ENCODE assay signal across 19 cellular contexts in the genomic region with DNA sequence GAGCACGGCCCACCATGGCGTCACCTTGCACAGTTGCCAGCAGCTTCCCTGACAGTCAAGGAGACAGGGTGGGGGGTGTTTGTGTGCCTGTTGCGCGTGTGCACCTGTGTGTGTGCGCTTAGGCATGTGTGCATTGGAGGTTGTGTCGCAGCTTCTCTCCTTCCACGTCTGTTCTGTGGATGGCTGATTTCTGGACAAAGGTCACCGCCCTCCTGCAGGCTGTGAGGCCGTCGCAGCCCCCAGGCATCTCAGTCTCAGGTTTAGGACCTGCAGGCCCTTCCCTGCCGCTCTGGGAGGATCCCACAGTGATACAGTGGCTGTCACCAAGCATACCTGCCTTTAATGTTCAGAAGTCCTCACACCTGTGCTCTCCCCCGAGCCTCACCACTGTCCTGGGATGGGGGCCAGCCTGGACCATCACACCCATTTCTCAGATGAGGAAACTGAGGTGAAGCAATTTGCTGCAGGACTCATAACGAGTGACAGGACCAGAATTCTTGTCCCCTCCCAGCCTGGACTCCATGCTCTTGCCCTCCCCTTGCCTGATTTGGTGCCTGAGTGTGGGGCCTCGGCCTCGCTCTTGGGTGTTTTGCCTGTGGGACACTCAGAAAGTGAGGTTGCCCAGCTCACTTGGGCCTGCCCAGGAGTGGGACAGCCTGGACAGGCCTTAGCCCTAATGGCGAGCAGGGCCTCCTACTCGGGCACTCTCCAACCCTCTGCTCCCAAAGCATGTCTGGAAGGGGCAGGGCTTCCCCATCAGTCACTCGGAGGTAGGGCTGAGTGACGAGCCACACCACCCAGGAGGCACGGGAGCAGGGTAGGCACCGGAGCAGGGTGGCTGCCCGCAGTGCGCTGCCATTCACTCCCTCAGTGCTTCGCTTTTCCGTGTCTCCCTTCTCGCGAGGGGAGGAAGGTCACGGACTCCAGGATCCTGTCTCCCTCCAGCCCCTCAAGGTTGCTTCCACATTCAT. TPM values are rescaled to one million over a fixed set of nuclear protein-coding genes. Genes with fewer than 3 reads are reported as not detected.
DNase-seq lines count a peak whose midpoint lies in the region; ATAC-seq, FAIRE-seq and TF ChIP-seq lines count a peak whose summit lies in the region.
"Had no signal": no experiment of that assay in that cellular context is flagged by ENCODE, and none has a peak within 500 bp of the region (broad histone marks: within the 10 kb centered on the region; RNA-seq: fewer than 3 reads in every experiment).

No MANE protein-coding gene starts in this region.

- TF ChIP-seq CTCF in cardiac muscle cell (IDR thresholded peaks at IDR 0.05; ENCODE audit: low read depth, low read length) (no peak), Panc1 (IDR thresholded peaks at IDR 0.05) (no peak), kidney (IDR thresholded peaks at IDR 0.05; ENCODE audit: borderline replicate concordance, extremely low read depth, insufficient read depth) (no peak), gastrocnemius medialis (IDR thresholded peaks at IDR 0.05 in 4 of 5, conservative IDR thresholded peaks at IDR 0.05 in 1 of 5) (no peak)

- intact Hi-C loops in Right ventricle myocardium superior (cut with DNase I) = no loop called here
- intact Hi-C loops in Panc1 (cut with micrococcal nuclease; ENCODE audit: unreplicated experiment) = no loop called here
- intact Hi-C loops in kidney (cut with DNase I) = no loop called here
- intact Hi-C loops in gastrocnemius medialis (cut with DNase I; ENCODE audit: low total_unique reads) = no loop called here

- H3K27ac ChIP-seq in cardiac muscle cell (peak overlapping the region; percentile 34), Panc1 (ENCODE audit: low read length) (no peak overlapping the region), kidney (ENCODE audit: low read depth in 2 of 2, low read length in 2 of 2) (no peak overlapping the region), gastrocnemius medialis (peak overlapping the region; percentile 99)
- H3K27ac ChIP-seq: KMS-11 had no signal

- no peak for TF ChIP-seq POLR2A in gastrocnemius medialis (IDR thresholded peaks at IDR 0.05)

- no peak for FAIRE-seq in kidney (lab: Jason Lieb, UNC)
- FAIRE-seq: GM12892, H54 had no signal

- DNase-seq in cardiac muscle cell (ENCODE audit: low read depth in 1 of 2, low spot score in 1 of 2) (no peak), Right ventricle myocardium superior (no peak), Panc1 (ENCODE audit: low read depth, low spot score) (no peak), kidney (peak; percentile 48), gastrocnemius medialis (peak in 1 of 2 donors; percentile 31), SHP77 (lab: John Stamatoyannopoulos, UW) (no peak), DMS153 treated with DMSO at 0.1 percent for 48 hours (lab: John Stamatoyannopoulos, UW; ENCODE audit: unreplicated experiment) (no peak)
- DNase-seq: BE2C; CD4-positive, alpha-beta memory T cell; DMS153; HFFc6; NCI-H1436; NCI-H1930; NCI-H345; NCI-H524 treated with DMSO at 0.1 percent for 48 hours had no signal

- BruUV-seq in Panc1 (replicated peaks; lab: Mats Ljungman, UMichigan) = no TSS peak

- H3K4me1 ChIP-seq in cardiac muscle cell (ENCODE audit: low read depth) (no peaks in the 10 kb centered on the region), Panc1 (ENCODE audit: control insufficient read depth, insufficient read depth, low read length) (no peaks in the 10 kb centered on the region), kidney (ENCODE audit: control insufficient read depth in 1 of 2, insufficient read depth in 1 of 2, low read depth in 1 of 2, low read length in 2 of 2) (peaks cover 0 to 4% of the 10 kb centered on the region in 2 donors), gastrocnemius medialis (peaks cover 68 to 85% of the 10 kb centered on the region in 2 donors)
- H3K4me1 ChIP-seq: BE2C had no signal

- H3K27me3 ChIP-seq in cardiac muscle cell (no peaks in the 10 kb centered on the region), Panc1 (ENCODE audit: control insufficient read depth, insufficient read depth, low read length) (no peaks in the 10 kb centered on the region), gastrocnemius medialis (no peaks in the 10 kb centered on the region)
- H3K27me3 ChIP-seq: BE2C had no signal

- H3K9ac ChIP-seq in kidney (ENCODE audit: low read length in 2 of 2) = no peak overlapping the region
- H3K9ac ChIP-seq: KMS-11 had no signal

- H3K9me3 ChIP-seq in cardiac muscle cell (ENCODE audit: low read depth) = no peaks in the 10 kb centered on the region
- H3K9me3 ChIP-seq in Panc1 (ENCODE audit: control insufficient read depth, insufficient read depth, low read depth, low read length) = no peaks in the 10 kb centered on the region
- no peaks in the 10 kb centered on the region for H3K9me3 ChIP-seq in kidney (ENCODE audit: control insufficient read depth in 1 of 2, low read length in 2 of 2)
- no peaks in the 10 kb centered on the region for H3K9me3 ChIP-seq in gastrocnemius medialis
- H3K9me3 ChIP-seq: BE2C had no signal

- no peak for ATAC-seq in Right ventricle myocardium superior (ENCODE audit: poor library complexity)
- 0 out of 2 replicates have a peak, but pooled peaks have one; percentile 23 for ATAC-seq in Panc1
- ATAC-seq in gastrocnemius medialis = no peak
- ATAC-seq in GM21515 (IDR thresholded peaks at IDR 0.05; ENCODE audit: unreplicated experiment) = no peak

- POLR2A ChIA-PET in Panc1 (lab: Charles Lee) = interaction anchor here (0.7 kb wide), 1 partner anchor 9 kb away, joined by 3 read pairs; no protein-coding TSS in a partner anchor

- CTCF ChIA-PET in Panc1 (lab: Charles Lee) = no interaction called here

- H3K36me3 ChIP-seq in cardiac muscle cell = no peaks in the 10 kb centered on the region
- H3K36me3 ChIP-seq in Panc1 (ENCODE audit: control insufficient read depth, insufficient read depth, low read length) = no peaks in the 10 kb centered on the region
- peaks cover 0 to 4% of the 10 kb centered on the region in 2 donors for H3K36me3 ChIP-seq in kidney (ENCODE audit: control insufficient read depth in 1 of 2, insufficient read depth in 2 of 2, low read length in 2 of 2)
- H3K36me3 ChIP-seq in gastrocnemius medialis = peaks cover 0 to 18% of the 10 kb centered on the region in 2 donors

- in situ Hi-C loops in Panc1 (cut with HindIII; ENCODE audit: low pct_unique_long_range_greater_than_20kb, low sequenced_read_pairs) = no loop called here
- in situ Hi-C loops in gastrocnemius medialis (cut with MboI; ENCODE audit: low sequenced_read_pairs in 4 of 4) = no loop called here

- H3K4me3 ChIP-seq in cardiac muscle cell = no peak overlapping the region
- no peak overlapping the region for H3K4me3 ChIP-seq in Panc1 (ENCODE audit: low read depth in 2 of 2, low read length in 2 of 2)
- H3K4me3 ChIP-seq in kidney (ENCODE audit: low read length in 2 of 2) = no peak overlapping the region
- H3K4me3 ChIP-seq in gastrocnemius medialis = no peak overlapping the region

RNA-seq across cellular contexts. Expression of gene COQ8A, which starts 22.6 kb away (rescaled TPM):
- total RNA-seq in cardiac muscle cell (34.7 and 59.7 TPM in 2 replicates), Right ventricle myocardium superior (393 TPM), Panc1 (2021; ENCODE audit: unreplicated experiment) (15.1 TPM), kidney (29.4 TPM), gastrocnemius medialis (1,000 to 10,000 TPM in 3 of 4 donors, 100 to 1,000 TPM in 1; 950 to 2,403 (median 1,384) TPM)
- polyA plus RNA-seq in cardiac muscle cell (45.1 and 71.5 TPM in 2 replicates), kidney (ENCODE audit: insufficient read depth, low read depth, low replicate concordance) (44.1 TPM)
- polyA plus RNA-seq in Panc1 (2012; ENCODE audit: insufficient read length) = 15.7 TPM

Comparison
In these comparisons a context has a peak if more than half of its experiments do, and no peak if none do; other contexts are left out.
1. H3K27ac ChIP-seq: peak in cardiac muscle cell (single experiment) and gastrocnemius medialis (4 of 4); none in Panc1 (single experiment) and kidney (0 of 2).